14 cellular contexts compared by ENCODE assay signal in the genomic region with DNA sequence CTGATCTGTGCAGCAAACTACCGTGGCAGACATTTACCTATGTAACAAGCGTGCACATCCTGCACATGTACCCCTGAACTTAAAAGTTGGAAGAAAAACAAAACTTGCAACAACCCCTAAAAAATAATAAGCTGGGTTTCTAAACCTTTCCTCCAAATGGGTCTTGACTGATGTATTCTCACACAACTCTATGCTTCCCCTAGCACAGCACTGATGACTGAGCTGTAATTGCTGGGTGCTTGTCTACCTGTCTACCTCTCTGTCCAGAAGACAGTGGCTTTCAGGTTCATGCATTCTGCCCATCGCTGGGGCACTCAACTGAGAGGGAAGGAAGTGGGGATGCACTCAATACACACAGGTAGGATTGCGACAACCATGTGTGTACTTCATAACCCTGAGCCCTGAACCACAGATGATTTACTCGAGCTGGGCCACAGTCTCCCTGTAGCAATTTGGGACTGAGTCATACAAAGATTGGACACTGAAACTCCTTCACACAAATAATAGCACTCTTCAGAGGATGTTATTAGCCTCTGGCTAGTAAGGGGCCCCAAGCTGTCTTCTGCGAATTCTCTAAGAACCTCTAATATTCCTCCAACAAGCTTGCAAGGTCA. TPM values are rescaled to one million over a fixed set of nuclear protein-coding genes. Genes with fewer than 3 reads are reported as not detected.
DNase-seq lines count a peak whose midpoint lies in the region; ATAC-seq and TF ChIP-seq lines count a peak whose summit lies in the region.
"Had no signal": no experiment of that assay in that cellular context is flagged by ENCODE, and none has a peak within 500 bp of the region (broad histone marks: within the 10 kb centered on the region; RNA-seq: fewer than 3 reads in every experiment).

No MANE protein-coding gene starts in this region.

- ATAC-seq in HG03039 (IDR thresholded peaks at IDR 0.05; ENCODE audit: unreplicated experiment), result peak; percentile 44
- ATAC-seq in RWPE2 (ENCODE audit: low read depth), result peak; percentile 15; the same call in 2 of the 3 replicates
- no peak for ATAC-seq in aorta (ENCODE audit: low FRiP score)
- ATAC-seq: A549; activated CD8-positive, alpha-beta T cell treated with anti-CD3 and anti-CD28 coated beads, Interleukin-2, amount 10 ng/mL, durations not matched to agents 7 days and 5 days had no signal

- H3K27ac ChIP-seq in RWPE2 (ENCODE audit: poor library complexity, severe bottlenecking) (no peak overlapping the region), testis (peak overlapping the region; percentile 47 to 87), aorta (ENCODE audit: low read depth in 1 of 2, low read length in 2 of 2) (no peak overlapping the region)

- TF ChIP-seq CTCF in RWPE2 (IDR thresholded peaks at IDR 0.05; ENCODE audit: poor library complexity, severe bottlenecking), result no peak
- TF ChIP-seq CTCF in testis (IDR thresholded peaks at IDR 0.05), result no peak

- H3K9me3 ChIP-seq in RWPE2 (ENCODE audit: severe bottlenecking) (no peaks in the 10 kb centered on the region), testis (no peaks in the 10 kb centered on the region), aorta (ENCODE audit: control insufficient read depth, low read length) (no peaks in the 10 kb centered on the region)
- H3K9me3 ChIP-seq: A549 had no signal

- H3K4me3 ChIP-seq in RWPE2 (ENCODE audit: severe bottlenecking) (no peak overlapping the region), testis (no peak overlapping the region), aorta (ENCODE audit: low read length in 2 of 2) (no peak overlapping the region)
- H3K4me3 ChIP-seq: A549 had no signal

- peak; percentile 16 for DNase-seq in activated effector memory CD4-positive, alpha-beta T cell treated with anti-CD3 and anti-CD28 coated beads, Interleukin-2, amount 50 U/mL, for 16 hours
- no peak for DNase-seq in activated effector memory CD4-positive, alpha-beta T cell treated with Interleukin-2 at 50 U/mL for 16 hours
- DNase-seq in RWPE2 (ENCODE audit: low spot score), result no peak
- no peak for DNase-seq in testis
- no peak for DNase-seq in inferior parietal cortex (ENCODE audit: extremely low spot score)
- no peak for DNase-seq in aorta
- DNase-seq in NCI-H1105 (lab: John Stamatoyannopoulos, UW), result no peak
- DNase-seq: activated CD8-positive, alpha-beta T cell treated with anti-CD3 and anti-CD28 coated beads, Interleukin-2, amount 10 ng/mL, durations not matched to agents 7 days and 5 days; activated naive CD8-positive, alpha-beta T cell treated with anti-CD3 and anti-CD28 coated beads, Interleukin-2, amount 10 ng/mL, durations not matched to agents 7 days and 5 days; GOT3; nucleus accumbens; stimulated activated CD4-positive, alpha-beta T cell treated with anti-CD3 and anti-CD28 coated beads, Interleukin-2, amount 100 ng/mL, for 24 hours had no signal

- 45 to 50% methylated on average over 5 to 6 of the region's 6 CpGs for WGBS in testis, 2 donors
- 94 to 95% methylated on average over 6 of the region's 6 CpGs for WGBS in aorta, 2 donors

- no peaks in the 10 kb centered on the region for H3K27me3 ChIP-seq in RWPE2 (ENCODE audit: insufficient read depth, poor library complexity, severe bottlenecking)
- no peaks in the 10 kb centered on the region for H3K27me3 ChIP-seq in testis
- no peaks in the 10 kb centered on the region for H3K27me3 ChIP-seq in aorta (ENCODE audit: control insufficient read depth in 1 of 2, insufficient read depth in 2 of 2, low read length in 1 of 2)

- no peak for TF ChIP-seq POLR2A in testis (IDR thresholded peaks at IDR 0.05)

- intact Hi-C loops in testis (cut with DNase I; ENCODE audit: low total_unique reads), result no loop called here
- intact Hi-C loops in aorta (cut with DNase I), result no loop called here

- H3K4me1 ChIP-seq in RWPE2 (ENCODE audit: insufficient read depth, poor library complexity, severe bottlenecking) (peaks cover 20% of the 10 kb centered on the region), testis (peaks cover 34% of the 10 kb centered on the region), aorta (ENCODE audit: control insufficient read depth in 1 of 2, insufficient read depth in 2 of 2, low read length in 2 of 2) (peaks cover 0 to 2% of the 10 kb centered on the region in 2 donors)

- no peaks in the 10 kb centered on the region for H3K36me3 ChIP-seq in RWPE2 (ENCODE audit: low read depth)
- no peaks in the 10 kb centered on the region for H3K36me3 ChIP-seq in testis (ENCODE audit: low read depth, missing control alignments)
- H3K36me3 ChIP-seq in aorta (ENCODE audit: control insufficient read depth in 1 of 2, insufficient read depth in 2 of 2, low read length in 1 of 2), result no peaks in the 10 kb centered on the region

RNA-seq across cellular contexts. Expression of gene TMPO, which starts 44.8 kb away (rescaled TPM):
- 10 to 100 TPM; 76.5 to 77.1 TPM for total RNA-seq in testis
- 61.3 TPM for polyA plus RNA-seq in testis (ENCODE audit: insufficient read depth, low read depth, low replicate concordance)
- 10 to 100 TPM; 32.5 to 48.3 TPM for total RNA-seq in aorta
- polyA plus RNA-seq in aorta, result 10 to 100 TPM; 15.2 to 18.8 TPM

Comparison
In these comparisons a context has a peak if more than half of its experiments do, and no peak if none do; other contexts are left out.
1. H3K27ac ChIP-seq: peak in testis (2 of 2); none in RWPE2 (single experiment) and aorta (0 of 2).